Comparison of ENCODE assay signal across 8 cellular contexts in the genomic region with DNA sequence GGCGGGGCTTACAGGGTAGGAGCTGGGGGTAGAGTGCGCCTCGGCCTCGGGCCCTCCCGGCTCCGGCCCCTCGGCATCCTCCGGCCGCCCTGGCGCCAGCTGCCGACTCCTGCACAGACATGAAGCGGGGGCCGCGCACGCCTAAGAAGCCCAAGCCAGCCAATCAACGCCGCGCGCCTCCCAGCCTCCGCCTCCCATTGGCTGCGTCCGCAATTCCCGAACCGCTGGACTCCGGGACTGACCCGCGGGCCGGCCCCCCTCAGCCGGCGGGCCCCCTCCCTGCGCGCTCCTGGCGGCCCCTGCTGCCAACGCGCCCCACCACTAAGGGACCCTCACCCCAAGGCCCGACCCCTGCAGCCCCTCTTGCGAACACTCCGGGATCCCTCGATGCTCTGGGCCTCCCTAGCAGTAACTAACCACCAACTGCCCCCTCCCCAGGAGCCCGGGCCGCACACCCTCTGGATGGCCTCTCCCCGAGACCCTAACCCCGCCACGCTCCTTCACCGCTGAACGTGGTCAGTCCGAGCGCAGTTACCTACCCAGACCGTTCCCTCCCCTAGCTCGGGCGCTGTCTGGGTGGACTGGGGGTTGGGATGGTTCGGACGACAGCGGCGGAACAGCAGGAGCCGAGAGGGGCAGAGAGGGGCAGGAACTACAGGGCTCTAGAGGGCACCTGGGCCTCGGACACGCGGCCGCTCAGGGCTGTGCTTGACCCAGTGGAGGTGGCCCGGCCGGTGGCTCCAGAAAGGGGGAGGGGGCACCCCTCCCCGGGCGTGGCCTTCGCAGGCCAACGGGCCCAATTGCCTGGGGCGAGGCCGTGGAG. TPM values are rescaled to one million over a fixed set of nuclear protein-coding genes. Genes with fewer than 3 reads are reported as not detected.
A peak's percentile ranks its signal among the peaks of the same experiment; 100 is the strongest.
DNase-seq lines count a peak whose midpoint lies in the region; ATAC-seq and TF ChIP-seq lines count a peak whose summit lies in the region.

No MANE protein-coding gene starts in this region.

- TF ChIP-seq CTCF in BJ (IDR thresholded peaks at IDR 0.05; ENCODE audit: insufficient read depth, low read depth, low read length) (no peak), gastroesophageal sphincter (IDR thresholded peaks at IDR 0.05) (no peak), nephron progenitor cell (IDR thresholded peaks at IDR 0.05) (no peak)

- peaks cover 94% of the 10 kb centered on the region for H3K79me2 ChIP-seq in GM23248 (ENCODE audit: insufficient read depth)

- peak overlapping the region; percentile 94 for H3K9ac ChIP-seq in GM23248

- H3K36me3 ChIP-seq in BJ (ENCODE audit: control insufficient read depth, insufficient read depth, low read length), result peaks cover 21% of the 10 kb centered on the region
- no peaks in the 10 kb centered on the region for H3K36me3 ChIP-seq in GM23248 (ENCODE audit: low read depth)
- H3K36me3 ChIP-seq in gastroesophageal sphincter, result no peaks in the 10 kb centered on the region

- H3K27ac Mint-ChIP-seq in activated naive CD4-positive, alpha-beta T cell treated with anti-CD3 and anti-CD28 coated beads for 36 hours, result no peak overlapping the region
- no peak overlapping the region for H3K27ac Mint-ChIP-seq in nephron progenitor cell

- peak overlapping the region; percentile 72 for H3K4me3 Mint-ChIP-seq in activated naive CD4-positive, alpha-beta T cell treated with anti-CD3 and anti-CD28 coated beads for 36 hours
- peak overlapping the region; percentile 79 for H3K4me3 Mint-ChIP-seq in nephron progenitor cell

- POLR2A ChIA-PET in BJ (lab: Charles Lee), result no interaction called here

- H3K9me3 Mint-ChIP-seq in activated naive CD4-positive, alpha-beta T cell treated with anti-CD3 and anti-CD28 coated beads for 36 hours, result no peaks in the 10 kb centered on the region
- H3K9me3 Mint-ChIP-seq in nephron progenitor cell, result no peaks in the 10 kb centered on the region

- H3K27me3 ChIP-seq in BJ (ENCODE audit: control insufficient read depth, insufficient read depth, low read length) (no peaks in the 10 kb centered on the region), GM23248 (replicated peaks; ENCODE audit: insufficient read depth) (no peaks in the 10 kb centered on the region), gastroesophageal sphincter (peaks cover 100% of the 10 kb centered on the region)

- in situ Hi-C loops in GM23248 (cut with MboI), result no loop called here

- ATAC-seq in gastroesophageal sphincter (peak; percentile 73), HG03439 (IDR thresholded peaks at IDR 0.05; ENCODE audit: unreplicated experiment) (no peak)

- H3K9me3 ChIP-seq in GM23248 (ENCODE audit: low read depth) (no peaks in the 10 kb centered on the region), gastroesophageal sphincter (no peaks in the 10 kb centered on the region)

- peaks cover 19% of the 10 kb centered on the region; the same call in 1 of the 2 replicates for H3F3A ChIP-seq in GM23248 (ENCODE audit: insufficient read depth)

- H3K4me2 ChIP-seq in GM23248 (ENCODE audit: unreplicated experiment), result peak overlapping the region; percentile 85

- H2AFZ ChIP-seq in GM23248, result peak overlapping the region; percentile 75

- H3K27ac ChIP-seq in GM23248 (peak overlapping the region; percentile 88), gastroesophageal sphincter (peak overlapping the region in 3 of 4 donors; percentile 76 to 82 (median 77))

- H3K4me1 ChIP-seq in GM23248 (ENCODE audit: insufficient read depth) (peaks cover 29% of the 10 kb centered on the region), gastroesophageal sphincter (peaks cover 0 to 83% (median 63%) of the 10 kb centered on the region in 3 donors)

- 3 to 5% methylated on average over 32 to 64 of the region's 68 CpGs for WGBS in GM23248 (ENCODE audit: low coverage in 1 of 2, low lambda C conversion rate in 2 of 2, missing lambda C conversion rate in 2 of 2), 2 experiments
- WGBS in gastroesophageal sphincter (ENCODE audit: low coverage in 1 of 2), 2 donors, result no CpG with 5 or more reads among the region's 68 CpGs

- intact Hi-C loops in activated naive CD4-positive, alpha-beta T cell treated with anti-CD3 and anti-CD28 coated beads for 36 hours (cut with micrococcal nuclease), result loop anchor here (1.0 kb wide), 1 partner anchor 40 kb away; no protein-coding TSS in a partner anchor

- peak; percentile 59 to 65 for TF ChIP-seq POLR2A in gastroesophageal sphincter (IDR thresholded peaks at IDR 0.05)

- peaks cover 72% of the 10 kb centered on the region for H3K27me3 Mint-ChIP-seq in activated naive CD4-positive, alpha-beta T cell treated with anti-CD3 and anti-CD28 coated beads for 36 hours (ENCODE audit: low read depth)
- peaks cover 100% of the 10 kb centered on the region for H3K27me3 Mint-ChIP-seq in nephron progenitor cell (ENCODE audit: low read depth, poor library complexity)

- TF ChIP-seq EP300 in gastroesophageal sphincter (IDR thresholded peaks at IDR 0.05), result no peak

- DNase-seq in BJ (ENCODE audit: low read depth) (peak; percentile 57), GM23248 (peak; percentile 99), NCI-H2227 treated with DMSO at 0.1 percent for 48 hours (lab: John Stamatoyannopoulos, UW) (peak; percentile 49), nephron progenitor cell (peak; percentile 90), putamen (ENCODE audit: low spot score) (no peak)
- peak; percentile 44 for DNase-seq in activated naive CD4-positive, alpha-beta T cell treated with anti-CD3 and anti-CD28 coated beads for 36 hours

- no peaks in the 10 kb centered on the region for H3K9me2 ChIP-seq in GM23248 (ENCODE audit: insufficient read depth)

- no peaks in the 10 kb centered on the region for H4K20me1 ChIP-seq in GM23248 (ENCODE audit: insufficient read depth)

- H3K4me3 ChIP-seq in BJ (ENCODE audit: low read depth, low read length) (peak overlapping the region; percentile 91), GM23248 (peak overlapping the region; percentile 90), gastroesophageal sphincter (peak overlapping the region; percentile 33 to 63)

- no peaks in the 10 kb centered on the region for H3K36me3 Mint-ChIP-seq in activated naive CD4-positive, alpha-beta T cell treated with anti-CD3 and anti-CD28 coated beads for 36 hours (ENCODE audit: low read depth)
- no peaks in the 10 kb centered on the region for H3K36me3 Mint-ChIP-seq in nephron progenitor cell (ENCODE audit: low read depth)

- CTCF ChIA-PET in BJ (lab: Yijun Ruan, JAX), result interaction anchor here (0.7 to 1.6 kb wide), 6 partner anchors 9 to 281 kb away, joined by 3 to 8 read pairs (median 4); no protein-coding TSS in a partner anchor
- CTCF ChIA-PET in activated naive CD4-positive, alpha-beta T cell treated with anti-CD3 and anti-CD28 coated beads for 36 hours (lab: Charles Lee), result no interaction called here

- H3K4me1 Mint-ChIP-seq in activated naive CD4-positive, alpha-beta T cell treated with anti-CD3 and anti-CD28 coated beads for 36 hours (ENCODE audit: low read depth), result peaks cover 45% of the 10 kb centered on the region
- peaks cover 61% of the 10 kb centered on the region for H3K4me1 Mint-ChIP-seq in nephron progenitor cell

RNA-seq across cellular contexts. Expression of a gene that starts 5.0 kb away (rescaled TPM):
- 8.3 and 13.4 TPM in 2 replicates for polyA plus RNA-seq in BJ (2011; rRNA removed)
- 9.4 and 10.9 TPM in 2 replicates for polyA minus RNA-seq in BJ (2011; rRNA and poly(A)+ RNA removed)
- total RNA-seq in GM23248 (2014; rRNA removed; shearing (Covaris generic)), result 23.8 and 28.6 TPM in 2 replicates
- polyA plus RNA-seq in GM23248 (2016; fragmentation: Nextera tagmentation; extraction: Ambion mirVana), result 33.3 and 34.0 TPM in 2 replicates
- total RNA-seq in activated naive CD4-positive, alpha-beta T cell treated with anti-CD3 and anti-CD28 coated beads for 36 hours, result under 1 TPM in 1 of 2 experiments, not detected in 1; 0.35 TPM
- 10 to 100 TPM in 1 of 4 donors, 1 to 10 TPM in 3; 5.4 to 16.0 (median 8.1) TPM for total RNA-seq in gastroesophageal sphincter

RNA-seq across cellular contexts. Expression of a gene that starts 21.3 kb away (rescaled TPM):
- polyA plus RNA-seq in BJ (2011; rRNA removed), result not detected in 2 replicates
- not detected in 2 replicates for polyA minus RNA-seq in BJ (2011; rRNA and poly(A)+ RNA removed)
- not detected in 2 replicates for total RNA-seq in GM23248 (2014; rRNA removed; shearing (Covaris generic))
- not detected in 2 replicates for polyA plus RNA-seq in GM23248 (2016; fragmentation: Nextera tagmentation; extraction: Ambion mirVana)
- total RNA-seq in activated naive CD4-positive, alpha-beta T cell treated with anti-CD3 and anti-CD28 coated beads for 36 hours, result not detected
- total RNA-seq in gastroesophageal sphincter, result not detected

Comparison
In these comparisons a context has a peak if more than half of its experiments do, and no peak if none do; other contexts are left out.
1. RNA of a gene that starts 5.0 kb away (total RNA-seq): 23.8 to 28.6 TPM in GM23248 and 5.4 to 16.0 TPM in gastroesophageal sphincter; 0.35 TPM in activated naive CD4-positive, alpha-beta T cell treated with anti-CD3 and anti-CD28 coated beads for 36 hours; every median in the first group is over 4 times any median in the second.
2. Peak in every context shown above with its lines, with median percentiles within 50 percentile points of each other: H3K4me3 ChIP-seq.